10 cellular contexts compared by ENCODE assay signal in genomic region chr2:119240311-119241204, GRCh38. TPM values are rescaled to one million over a fixed set of nuclear protein-coding genes. Genes with fewer than 3 reads are reported as not detected.
DNase-seq lines count a peak whose midpoint lies in the region; FAIRE-seq and TF ChIP-seq lines count a peak whose summit lies in the region.
"Had no signal": no experiment of that assay in that cellular context is flagged by ENCODE, and none has a peak within 500 bp of the region (broad histone marks: within the 10 kb centered on the region; RNA-seq: fewer than 3 reads in every experiment).

No MANE protein-coding gene starts in this region.

- CTCF ChIA-PET in OCI-LY7 (lab: Charles Lee; ENCODE audit: unreplicated experiment): interaction anchor here (0.6 kb wide), 1 partner anchor 35 kb away, joined by 3 read pairs; no protein-coding TSS in a partner anchor

- H4K20me1 ChIP-seq in OCI-LY7 (ENCODE audit: insufficient read depth, low read length): no peaks in the 10 kb centered on the region

- intact Hi-C loops in activated CD4-positive, alpha-beta T cell treated with anti-CD3 and anti-CD28 coated beads, Interleukin-2, amount 10 ng/mL, durations not matched to agents 24 days and 14 days (cut with micrococcal nuclease): no loop called here
- intact Hi-C loops in OCI-LY7 (cut with micrococcal nuclease; ENCODE audit: unreplicated experiment): no loop called here
- intact Hi-C loops in activated T-helper 2 cell treated with anti-CD3 and anti-CD28 coated beads, Interferon-gamma antibody, Interleukin-2, Interleukin-4, amounts not matched to agents 10 μg/mL and 5 μg/mL and 100 μg/mL, durations not matched to agents 14 hours and 24 hours and 36 hours (cut with micrococcal nuclease): no loop called here

- H3K4me3 ChIP-seq in cardiac muscle cell: no peak overlapping the region
- peak overlapping the region in 2 of 3 donors; percentile 56 to 60 for H3K4me3 ChIP-seq in skeletal muscle tissue (ENCODE audit: low read length in 3 of 3)
- no peak overlapping the region for H3K4me3 ChIP-seq in OCI-LY7 (ENCODE audit: low read depth, low read length, poor library complexity, severe bottlenecking)

- no peak overlapping the region for H2AFZ ChIP-seq in OCI-LY7 (ENCODE audit: low read length)

- no peaks in the 10 kb centered on the region for H3K36me3 Mint-ChIP-seq in activated CD4-positive, alpha-beta T cell treated with anti-CD3 and anti-CD28 coated beads, Interleukin-2, amount 10 ng/mL, durations not matched to agents 24 days and 14 days (ENCODE audit: low read depth)
- no peaks in the 10 kb centered on the region for H3K36me3 Mint-ChIP-seq in activated T-helper 2 cell treated with anti-CD3 and anti-CD28 coated beads, Interferon-gamma antibody, Interleukin-2, Interleukin-4, amounts not matched to agents 10 μg/mL and 5 μg/mL and 100 μg/mL, durations not matched to agents 14 hours and 24 hours and 36 hours (ENCODE audit: low read depth)
- H3K36me3 Mint-ChIP-seq: IgD-negative memory B cell had no signal

- H3K9me3 ChIP-seq in cardiac muscle cell (ENCODE audit: low read depth) (no peaks in the 10 kb centered on the region), skeletal muscle tissue (ENCODE audit: control insufficient read depth in 3 of 3, low read length in 3 of 3) (no peaks in the 10 kb centered on the region), OCI-LY7 (ENCODE audit: low read length) (no peaks in the 10 kb centered on the region)

- H3K4me1 ChIP-seq in cardiac muscle cell (ENCODE audit: low read depth): peaks cover 22% of the 10 kb centered on the region
- H3K4me1 ChIP-seq in skeletal muscle tissue (ENCODE audit: control insufficient read depth in 3 of 3, insufficient read depth in 3 of 3, low read length in 3 of 3): peaks cover 48 to 85% (median 65%) of the 10 kb centered on the region in 3 donors
- H3K4me1 ChIP-seq in OCI-LY7 (ENCODE audit: insufficient read depth, low read length, poor library complexity, severe bottlenecking): no peaks in the 10 kb centered on the region

- no peak overlapping the region for H3K27ac Mint-ChIP-seq in activated CD4-positive, alpha-beta T cell treated with anti-CD3 and anti-CD28 coated beads, Interleukin-2, amount 10 ng/mL, durations not matched to agents 24 days and 14 days
- H3K27ac Mint-ChIP-seq in activated T-helper 2 cell treated with anti-CD3 and anti-CD28 coated beads, Interferon-gamma antibody, Interleukin-2, Interleukin-4, amounts not matched to agents 10 μg/mL and 5 μg/mL and 100 μg/mL, durations not matched to agents 14 hours and 24 hours and 36 hours: no peak overlapping the region
- H3K27ac Mint-ChIP-seq: IgD-negative memory B cell; stimulated activated naive CD8-positive, alpha-beta T cell treated with anti-CD3 and anti-CD28 coated beads, Interleukin-15, Interleukin-2, amounts not matched to agents 100 ng/mL and 50 ng/mL, for 24 hours had no signal

- peak; percentile 48 for FAIRE-seq in HTR-8/SVneo (lab: Jason Lieb, UNC)

- no TSS peak for BruUV-seq in OCI-LY7 (replicated peaks; lab: Mats Ljungman, UMichigan)

- H3K9me2 ChIP-seq in OCI-LY7 (ENCODE audit: insufficient read depth, low read length): no peaks in the 10 kb centered on the region

- no peak overlapping the region for H3K4me2 ChIP-seq in OCI-LY7 (ENCODE audit: low read length)

- POLR2A ChIA-PET in OCI-LY7 (lab: Charles Lee): interaction anchor here (0.6 kb wide), 1 partner anchor 264 kb away, joined by 3 read pairs; no protein-coding TSS in a partner anchor

- no peaks in the 10 kb centered on the region for H3K4me1 Mint-ChIP-seq in activated CD4-positive, alpha-beta T cell treated with anti-CD3 and anti-CD28 coated beads, Interleukin-2, amount 10 ng/mL, durations not matched to agents 24 days and 14 days
- H3K4me1 Mint-ChIP-seq in activated T-helper 2 cell treated with anti-CD3 and anti-CD28 coated beads, Interferon-gamma antibody, Interleukin-2, Interleukin-4, amounts not matched to agents 10 μg/mL and 5 μg/mL and 100 μg/mL, durations not matched to agents 14 hours and 24 hours and 36 hours (ENCODE audit: low read depth): no peaks in the 10 kb centered on the region

- H3K27me3 Mint-ChIP-seq in activated CD4-positive, alpha-beta T cell treated with anti-CD3 and anti-CD28 coated beads, Interleukin-2, amount 10 ng/mL, durations not matched to agents 24 days and 14 days: no peaks in the 10 kb centered on the region
- H3K27me3 Mint-ChIP-seq in activated T-helper 2 cell treated with anti-CD3 and anti-CD28 coated beads, Interferon-gamma antibody, Interleukin-2, Interleukin-4, amounts not matched to agents 10 μg/mL and 5 μg/mL and 100 μg/mL, durations not matched to agents 14 hours and 24 hours and 36 hours (ENCODE audit: low read depth): no peaks in the 10 kb centered on the region
- H3K27me3 Mint-ChIP-seq: stimulated activated naive CD8-positive, alpha-beta T cell treated with anti-CD3 and anti-CD28 coated beads, Interleukin-15, Interleukin-2, amounts not matched to agents 100 ng/mL and 50 ng/mL, for 24 hours had no signal

- H3K36me3 ChIP-seq in cardiac muscle cell (no peaks in the 10 kb centered on the region), skeletal muscle tissue (ENCODE audit: control insufficient read depth in 3 of 3, insufficient read depth in 3 of 3, low read length in 3 of 3) (peaks cover 4 to 8% (median 5%) of the 10 kb centered on the region in 3 donors), OCI-LY7 (ENCODE audit: insufficient read depth, low read length) (no peaks in the 10 kb centered on the region)

- no peaks in the 10 kb centered on the region for H3K79me2 ChIP-seq in OCI-LY7 (ENCODE audit: insufficient read depth, low read depth, low read length)

- DNase-seq in HTR-8/SVneo (ENCODE audit: insufficient read length, low spot score) (peak; percentile 60), RPMI7951 (ENCODE audit: low read depth) (peak; percentile 93), cardiac muscle cell (ENCODE audit: low read depth in 1 of 2, low spot score in 1 of 2) (peak; percentile 47 to 84), GOT3 (lab: John Stamatoyannopoulos, UW) (no peak), OCI-LY7 (ENCODE audit: low spot score) (no peak)
- no peak for DNase-seq in activated CD4-positive, alpha-beta T cell treated with anti-CD3 and anti-CD28 coated beads, Interleukin-2, amount 10 ng/mL, durations not matched to agents 24 days and 14 days
- DNase-seq in activated T-helper 2 cell treated with anti-CD3 and anti-CD28 coated beads, Interferon-gamma antibody, Interleukin-2, Interleukin-4, amounts not matched to agents 10 μg/mL and 5 μg/mL and 100 μg/mL, durations not matched to agents 14 hours and 24 hours and 36 hours (ENCODE audit: low spot score): no peak

- H3K4me3 Mint-ChIP-seq in activated CD4-positive, alpha-beta T cell treated with anti-CD3 and anti-CD28 coated beads, Interleukin-2, amount 10 ng/mL, durations not matched to agents 24 days and 14 days: no peak overlapping the region
- H3K4me3 Mint-ChIP-seq in activated T-helper 2 cell treated with anti-CD3 and anti-CD28 coated beads, Interferon-gamma antibody, Interleukin-2, Interleukin-4, amounts not matched to agents 10 μg/mL and 5 μg/mL and 100 μg/mL, durations not matched to agents 14 hours and 24 hours and 36 hours (ENCODE audit: low read depth): no peak overlapping the region
- H3K4me3 Mint-ChIP-seq: stimulated activated naive CD8-positive, alpha-beta T cell treated with anti-CD3 and anti-CD28 coated beads, Interleukin-15, Interleukin-2, amounts not matched to agents 100 ng/mL and 50 ng/mL, for 24 hours had no signal

- TF ChIP-seq CTCF in cardiac muscle cell (IDR thresholded peaks at IDR 0.05; ENCODE audit: low read depth, low read length) (no peak), OCI-LY7 (conservative IDR thresholded peaks at IDR 0.05; ENCODE audit: low read length) (no peak)

- peak overlapping the region; percentile 79 for H3K27ac ChIP-seq in cardiac muscle cell
- peak overlapping the region; percentile 89 for H3K27ac ChIP-seq in skeletal muscle tissue (ENCODE audit: low read depth, low read length)
- H3K27ac ChIP-seq in OCI-LY7 (ENCODE audit: low read depth, low read length, poor library complexity, severe bottlenecking): no peak overlapping the region

- H3K9me3 Mint-ChIP-seq in activated CD4-positive, alpha-beta T cell treated with anti-CD3 and anti-CD28 coated beads, Interleukin-2, amount 10 ng/mL, durations not matched to agents 24 days and 14 days: no peaks in the 10 kb centered on the region
- no peaks in the 10 kb centered on the region for H3K9me3 Mint-ChIP-seq in activated T-helper 2 cell treated with anti-CD3 and anti-CD28 coated beads, Interferon-gamma antibody, Interleukin-2, Interleukin-4, amounts not matched to agents 10 μg/mL and 5 μg/mL and 100 μg/mL, durations not matched to agents 14 hours and 24 hours and 36 hours
- H3K9me3 Mint-ChIP-seq: stimulated activated naive CD8-positive, alpha-beta T cell treated with anti-CD3 and anti-CD28 coated beads, Interleukin-15, Interleukin-2, amounts not matched to agents 100 ng/mL and 50 ng/mL, for 24 hours had no signal

- H3K9ac ChIP-seq in skeletal muscle tissue (ENCODE audit: low read depth in 1 of 3, low read length in 3 of 3): peak overlapping the region; percentile 58 to 74 (median 62)

- H3K27me3 ChIP-seq in cardiac muscle cell (no peaks in the 10 kb centered on the region), skeletal muscle tissue (ENCODE audit: control insufficient read depth in 3 of 3, insufficient read depth in 3 of 3, low read length in 3 of 3) (no peaks in the 10 kb centered on the region)

RNA-seq across cellular contexts. Expression of gene STEAP3, which starts 16.9 kb away (rescaled TPM):
- 27.3 and 32.2 TPM in 2 replicates for total RNA-seq in RPMI7951 (2014; rRNA removed; shearing (Covaris generic))
- total RNA-seq in cardiac muscle cell (3.8 TPM in 2 replicates), skeletal muscle tissue (8.9 TPM), OCI-LY7 (2022) (not detected in 2 replicates)
- 3.5 and 4.5 TPM in 2 replicates for polyA plus RNA-seq in cardiac muscle cell
- total RNA-seq in activated CD4-positive, alpha-beta T cell treated with anti-CD3 and anti-CD28 coated beads, Interleukin-2, amount 10 ng/mL, durations not matched to agents 24 days and 14 days: 0.16 and 0.19 TPM in 2 replicates
- not detected in 2 replicates for total RNA-seq in OCI-LY7 (2014; rRNA removed; shearing (Covaris generic))
- 0.55 and 0.78 TPM in 2 replicates for total RNA-seq in activated T-helper 2 cell treated with anti-CD3 and anti-CD28 coated beads, Interferon-gamma antibody, Interleukin-2, Interleukin-4, amounts not matched to agents 10 μg/mL and 5 μg/mL and 100 μg/mL, durations not matched to agents 14 hours and 24 hours and 36 hours

Comparison
In these comparisons a context has a peak if more than half of its experiments do, and no peak if none do; other contexts are left out.
1. DNase-seq: peak in HTR-8/SVneo (single experiment), RPMI7951 (single experiment) and cardiac muscle cell (2 of 2); none in GOT3 (single experiment), activated CD4-positive, alpha-beta T cell treated with anti-CD3 and anti-CD28 coated beads, Interleukin-2, amount 10 ng/mL, durations not matched to agents 24 days and 14 days (single experiment), OCI-LY7 (single experiment) and activated T-helper 2 cell treated with anti-CD3 and anti-CD28 coated beads, Interferon-gamma antibody, Interleukin-2, Interleukin-4, amounts not matched to agents 10 μg/mL and 5 μg/mL and 100 μg/mL, durations not matched to agents 14 hours and 24 hours and 36 hours (single experiment).
2. H3K4me3 ChIP-seq: peak in skeletal muscle tissue (2 of 3); none in cardiac muscle cell (single experiment) and OCI-LY7 (single experiment).